Comparison of ENCODE assay signal across 8 cellular contexts in genomic region chr7:138459300-138460175, GRCh38. TPM values are rescaled to one million over a fixed set of nuclear protein-coding genes. Genes with fewer than 3 reads are reported as not detected.
DNase-seq lines count a peak whose midpoint lies in the region; ATAC-seq and TF ChIP-seq lines count a peak whose summit lies in the region.

No MANE protein-coding gene starts in this region.

- TF ChIP-seq CTCF in C4-2B (conservative IDR thresholded peaks at IDR 0.05), result no peak; the same call in 1 of the 2 replicates

- H3K27ac ChIP-seq in C4-2B, result peak overlapping the region; percentile 98; the same call in 1 of the 2 replicates

- DNase-seq in NCI-H774 (lab: John Stamatoyannopoulos, UW) (peak; percentile 99), lung microvascular endothelial cell (ENCODE audit: low read depth in 2 of 2) (peak; percentile 99)
- peak; percentile 96 to 97 for DNase-seq in activated CD4-positive, alpha-beta T cell treated with anti-CD3 and anti-CD28 coated beads, Interleukin-2, amount 50 U/mL, for 48 hours
- peak; percentile 96 for DNase-seq in effector CD4-positive, alpha-beta T cell
- peak; percentile 95 to 96 (median 96) for DNase-seq in stimulated activated CD4-positive, alpha-beta T cell treated with anti-CD3 and anti-CD28 coated beads, TNF-alpha, amount 100 ng/mL, for 4 hours (ENCODE audit: low read depth in 3 of 3)

- ATAC-seq in GM19452 (IDR thresholded peaks at IDR 0.05; ENCODE audit: unreplicated experiment), result peak; percentile 81
- ATAC-seq in HG03571 (IDR thresholded peaks at IDR 0.05; ENCODE audit: unreplicated experiment), result peak; percentile 77

RNA-seq across cellular contexts. Expression of gene TRIM24, which starts 0.5 kb away (rescaled TPM):
- total RNA-seq in lung microvascular endothelial cell, result 6.8 and 12.5 TPM in 2 replicates

Comparison
In these comparisons a context has a peak if more than half of its experiments do, and no peak if none do; other contexts are left out.
1. Peak in every context shown above with its lines: DNase-seq, ATAC-seq and H3K27ac ChIP-seq.